Comparison of ENCODE assay signal across 10 cellular contexts in the genomic region with DNA sequence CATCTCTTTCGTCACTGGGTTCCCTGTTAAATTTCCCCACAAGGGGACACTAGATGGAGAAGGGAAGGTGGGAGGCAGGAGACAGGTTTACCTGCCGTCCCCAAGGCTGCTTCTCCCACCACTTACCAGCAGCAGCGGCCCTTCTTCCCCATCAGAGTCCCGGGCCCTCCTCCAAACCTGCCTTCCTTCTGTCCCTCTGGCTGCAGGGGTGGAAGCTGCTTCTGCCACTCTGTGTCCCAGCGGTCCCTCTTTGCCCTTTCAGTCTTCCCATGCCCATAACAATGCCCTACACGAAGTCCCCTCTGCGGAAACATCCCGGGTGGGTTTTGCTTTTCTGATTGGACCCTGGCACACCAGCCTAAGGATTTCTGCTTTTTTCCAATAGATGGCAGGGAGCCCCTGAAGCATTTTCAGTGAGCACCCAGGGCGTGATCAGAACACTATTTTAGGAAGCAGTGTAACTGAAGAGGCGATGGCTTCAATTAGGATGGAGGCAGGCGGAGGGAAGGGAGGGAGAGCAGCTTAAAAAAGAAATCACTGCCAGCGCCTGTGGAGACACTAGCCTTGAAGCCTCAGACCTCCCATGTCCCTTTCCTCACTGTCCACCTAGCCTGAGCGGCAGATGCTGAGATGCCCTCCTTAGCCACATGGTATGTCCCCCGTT. TPM values are rescaled to one million over a fixed set of nuclear protein-coding genes. Genes with fewer than 3 reads are reported as not detected.
DNase-seq lines count a peak whose midpoint lies in the region; ATAC-seq, FAIRE-seq and TF ChIP-seq lines count a peak whose summit lies in the region.
"Not testable (repeated sequence)": the region's sequence is repeated elsewhere in the genome, so short reads cannot be mapped to it uniquely, and the experiment has no call there.
"Had no signal": no experiment of that assay in that cellular context is flagged by ENCODE, and none has a peak within 500 bp of the region (broad histone marks: within the 10 kb centered on the region; RNA-seq: fewer than 3 reads in every experiment).

No MANE protein-coding gene starts in this region.

- not testable (repeated sequence) for H4K20me1 ChIP-seq in Loucy (ENCODE audit: insufficient read depth, low read length, poor library complexity, severe bottlenecking); keratinocyte (ENCODE audit: control insufficient read depth, extremely low read depth, insufficient read depth, low read length)

- H3K36me3 ChIP-seq in Loucy (ENCODE audit: insufficient read depth, low read length); ascending aorta; keratinocyte (ENCODE audit: control insufficient read depth in 2 of 2, extremely low read depth in 1 of 2, insufficient read depth in 2 of 2, low read length in 2 of 2); psoas muscle (ENCODE audit: insufficient read depth in 1 of 2, low read depth in 1 of 2): not testable (repeated sequence)
- H3K36me3 ChIP-seq in esophagus (ENCODE audit: control insufficient read depth in 2 of 2, insufficient read depth in 2 of 2, low read length in 1 of 2), result peaks cover 0 to 28% of the 10 kb centered on the region in 2 donors
- H3K36me3 ChIP-seq in heart right ventricle, result peaks cover 0 to 11% (median 0%) of the 10 kb centered on the region in 9 donors

- not testable (repeated sequence) for H3K9me3 ChIP-seq in Loucy (ENCODE audit: insufficient read depth, low read depth, low read length); ascending aorta; esophagus (ENCODE audit: control insufficient read depth in 2 of 2, insufficient read depth in 1 of 2, low read depth in 1 of 2, low read length in 1 of 2); heart right ventricle; keratinocyte (ENCODE audit: control insufficient read depth, low read depth, low read length); psoas muscle

- not testable (repeated sequence) for H3K79me2 ChIP-seq in Loucy (ENCODE audit: insufficient read depth, low read length); keratinocyte (ENCODE audit: control insufficient read depth, insufficient read depth, low read length)

- intact Hi-C loops in ascending aorta (cut with DNase I); heart right ventricle (cut with DNase I); psoas muscle (cut with DNase I): not testable (repeated sequence)

- H3K27ac ChIP-seq in ascending aorta (peak overlapping the region; percentile 49 to 65), esophagus (ENCODE audit: low read depth in 2 of 2, low read length in 1 of 2) (peak overlapping the region; percentile 84 to 91), psoas muscle (peak overlapping the region; percentile 87), temporal lobe (ENCODE audit: low read depth, low read length) (peak overlapping the region; percentile 57)
- H3K27ac ChIP-seq in heart right ventricle; keratinocyte (ENCODE audit: control insufficient read depth, insufficient read depth, low read length): not testable (repeated sequence)

- WGBS in esophagus, 2 donors, result 49 to 53% methylated on average over 12 of the region's 14 CpGs
- WGBS in heart right ventricle, 2 donors, result 30 to 42% methylated on average over 12 of the region's 14 CpGs
- WGBS in psoas muscle, 3 donors, result 15 to 27% (median 18%) methylated on average over 11 to 12 of the region's 14 CpGs

- H3K4me1 ChIP-seq in Loucy (ENCODE audit: insufficient read depth, low read length, poor library complexity, severe bottlenecking), result peaks cover 35% of the 10 kb centered on the region
- H3K4me1 ChIP-seq in ascending aorta, result peaks cover 16 to 37% of the 10 kb centered on the region in 2 donors
- H3K4me1 ChIP-seq in esophagus (ENCODE audit: control insufficient read depth in 2 of 2, insufficient read depth in 2 of 2, low read length in 1 of 2), result peaks cover 11 to 22% of the 10 kb centered on the region in 2 donors
- H3K4me1 ChIP-seq in heart right ventricle, result peaks cover 7 to 69% (median 35%) of the 10 kb centered on the region in 9 donors
- H3K4me1 ChIP-seq in keratinocyte (ENCODE audit: control insufficient read depth, extremely low read depth, insufficient read depth, low read length), result peaks cover 20% of the 10 kb centered on the region
- peaks cover 82% of the 10 kb centered on the region for H3K4me1 ChIP-seq in psoas muscle

- H3K4me3 ChIP-seq in Loucy (ENCODE audit: low read length, poor library complexity, severe bottlenecking); esophagus (ENCODE audit: low read depth in 1 of 2, low read length in 2 of 2); keratinocyte (ENCODE audit: control insufficient read depth in 2 of 3, extremely low read depth in 1 of 3, insufficient read depth in 2 of 3, low read depth in 1 of 3, low read length in 3 of 3): not testable (repeated sequence)
- H3K4me3 ChIP-seq in ascending aorta (peak overlapping the region in 1 of 2 donors; percentile 9), heart right ventricle (peak overlapping the region in 3 of 10 donors; percentile 8 to 28 (median 15)), psoas muscle (peak overlapping the region; percentile 49)

- FAIRE-seq in keratinocyte (lab: Jason Lieb, UNC), result not testable (repeated sequence)

- TF ChIP-seq CTCF in Loucy (conservative IDR thresholded peaks at IDR 0.05; ENCODE audit: low read length); ascending aorta (IDR thresholded peaks at IDR 0.05); keratinocyte (optimal IDR thresholded peaks at IDR 0.05 in 1 of 3, IDR thresholded peaks at IDR 0.05 in 1 of 3, conservative IDR thresholded peaks at IDR 0.05 in 1 of 3; ENCODE audit: extremely low read depth in 1 of 3, insufficient read depth in 2 of 3, low read length in 3 of 3); psoas muscle (IDR thresholded peaks at IDR 0.05): not testable (repeated sequence)
- peak in 2 of 9 donors; percentile 6 to 14 for TF ChIP-seq CTCF in heart right ventricle (IDR thresholded peaks at IDR 0.05)

- not testable (repeated sequence) for H2AFZ ChIP-seq in Loucy (ENCODE audit: low read length); keratinocyte (ENCODE audit: control insufficient read depth, low read length)

- H3K4me2 ChIP-seq in Loucy (ENCODE audit: low read depth, low read length, poor library complexity, severe bottlenecking) (peak overlapping the region; percentile 79), keratinocyte (ENCODE audit: control insufficient read depth, extremely low read depth, insufficient read depth, low read depth, low read length) (peak overlapping the region; percentile 7)

- ATAC-seq in heart right ventricle, result peak in 7 of 8 donors; percentile 23 to 69 (median 53)
- ATAC-seq in psoas muscle, result peak; percentile 26 to 71 (median 68)

- not testable (repeated sequence) for DNase-seq in ascending aorta (ENCODE audit: low spot score in 2 of 2); heart right ventricle; keratinocyte (ENCODE audit: low read depth, low spot score)
- DNase-seq in psoas muscle, result peak in 1 of 2 donors; percentile 59

- not testable (repeated sequence) for H3K27me3 ChIP-seq in Loucy (ENCODE audit: insufficient read depth, low read length, poor library complexity, severe bottlenecking); ascending aorta; esophagus (ENCODE audit: control insufficient read depth in 1 of 2, insufficient read depth in 2 of 2, low read length in 2 of 2); heart right ventricle; keratinocyte (ENCODE audit: control insufficient read depth, extremely low read depth, insufficient read depth, low read length); psoas muscle (ENCODE audit: insufficient read depth in 3 of 3, low read length in 2 of 3)

- H3F3A ChIP-seq in Loucy (ENCODE audit: low read depth), result not testable (repeated sequence)

- H3K9ac ChIP-seq in Loucy (ENCODE audit: low read depth, low read length, poor library complexity, severe bottlenecking), result not testable (repeated sequence)
- peak overlapping the region; percentile 28 for H3K9ac ChIP-seq in keratinocyte (ENCODE audit: control insufficient read depth, extremely low read depth, insufficient read depth, low read length)

- H3K9me1 ChIP-seq in keratinocyte (ENCODE audit: control insufficient read depth, extremely low read depth, insufficient read depth, low read length), result not testable (repeated sequence)

- not testable (repeated sequence) for H3K9me2 ChIP-seq in Loucy (replicated peaks; ENCODE audit: low read depth, low read length)

- dilution Hi-C loops in keratinocyte (cut with MboI; ENCODE audit: extremely low pct_ligation_motif_present, low sequenced_read_pairs), result not testable (repeated sequence)

RNA-seq across cellular contexts. Expression of gene RGMA, which starts 26.3 kb away (rescaled TPM):
- total RNA-seq in ascending aorta (76.7 TPM), heart right ventricle (10 to 100 TPM in 5 of 10 donors, 1 to 10 TPM in 5; 4.9 to 33.8 (median 10.9) TPM), psoas muscle (100 to 1,000 TPM in 2 of 4 donors, 10 to 100 TPM in 2; 45.8 to 217 (median 103) TPM), temporal lobe (16.2 TPM)
- polyA plus RNA-seq in esophagus (10 to 100 TPM; 27.7 to 30.9 TPM), heart right ventricle (10 to 100 TPM in 1 of 2 donors, 1 to 10 TPM in 1; 7.3 to 11.9 TPM), keratinocyte (0.18 to 0.32 TPM (median 0.22 TPM) in 3 replicates), psoas muscle (100 to 1,000 TPM in 2 of 3 donors, 10 to 100 TPM in 1; 39.2 to 187 (median 129) TPM)
- polyA plus RNA-seq in keratinocyte (2011; ENCODE audit: low read depth), result 0.24 TPM
- polyA plus RNA-seq in keratinocyte (2011; cell fraction: cytosol; rRNA removed), result 0.17 and 0.30 TPM in 2 replicates
- 0.25 and 0.91 TPM in 2 replicates for polyA plus RNA-seq in keratinocyte (2011; cell fraction: nucleus; rRNA removed)
- 0.54 and 3.3 TPM in 2 replicates for polyA plus RNA-seq in keratinocyte (2012; ENCODE audit: low replicate concordance)
- 0.13 to 1.0 TPM (median 0.83 TPM) in 3 replicates for polyA minus RNA-seq in keratinocyte
- polyA minus RNA-seq in keratinocyte (2011; cell fraction: cytosol; rRNA and poly(A)+ RNA removed), result 0.96 TPM
- 0.63 TPM in 1 of 2 replicates, not detected in the other for polyA minus RNA-seq in keratinocyte (2011; cell fraction: nucleus; rRNA and poly(A)+ RNA removed)
- total RNA-seq: LHCN-M2 had no signal
- polyA plus RNA-seq: CD8-positive, alpha-beta memory T cell; IgD-negative memory B cell had no signal
